Comparison of ENCODE assay signal across 1 cellular context in the genomic region with DNA sequence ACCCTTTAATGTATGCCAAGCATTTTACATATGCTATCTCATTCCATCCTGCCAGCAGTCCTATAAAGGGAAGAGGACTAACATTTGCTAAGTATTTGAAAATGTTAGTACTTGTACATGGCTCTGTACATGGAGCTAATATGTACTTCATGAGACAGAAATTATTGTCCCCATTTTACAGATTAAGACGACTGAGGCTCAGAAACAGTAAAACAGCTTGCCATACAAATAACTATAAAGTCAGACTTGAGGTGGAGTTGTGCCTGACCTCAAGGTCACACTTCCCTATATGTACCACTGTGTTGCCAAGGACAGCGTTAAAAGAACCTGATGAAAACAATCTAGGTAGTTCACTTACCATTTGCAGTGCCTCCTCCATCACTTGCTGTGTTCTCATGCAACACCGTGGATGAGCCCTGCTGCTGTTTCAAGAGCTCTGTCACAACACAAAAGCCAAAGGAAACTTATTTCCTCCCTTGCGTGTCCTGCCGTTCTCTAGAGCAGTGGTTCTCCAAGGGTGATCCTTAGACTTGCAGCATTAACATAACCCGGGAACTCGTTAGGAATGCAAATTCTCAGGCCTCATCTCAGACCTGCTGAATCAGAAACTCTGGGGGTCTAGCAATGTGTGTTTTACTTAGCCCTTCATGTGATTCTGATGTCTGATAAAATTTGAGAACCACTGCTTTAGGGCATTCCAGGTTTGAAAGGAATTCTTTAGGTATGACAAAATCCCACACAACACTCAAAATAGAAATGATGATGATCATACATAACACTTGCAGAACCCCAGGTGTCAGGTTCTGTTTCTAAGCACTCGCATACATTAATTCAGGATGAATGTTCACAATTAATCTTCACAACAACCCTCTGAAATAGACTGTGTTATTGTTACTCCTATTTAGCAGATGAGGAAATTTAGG.
TF ChIP-seq lines count a peak whose summit lies in the region.

No MANE protein-coding gene starts in this region.

TF ChIP-seq in IMR-90, 13 proteins besides CTCF, POLR2A, EP300 and RAD21:
- TF ChIP-seq, protein P1, sequence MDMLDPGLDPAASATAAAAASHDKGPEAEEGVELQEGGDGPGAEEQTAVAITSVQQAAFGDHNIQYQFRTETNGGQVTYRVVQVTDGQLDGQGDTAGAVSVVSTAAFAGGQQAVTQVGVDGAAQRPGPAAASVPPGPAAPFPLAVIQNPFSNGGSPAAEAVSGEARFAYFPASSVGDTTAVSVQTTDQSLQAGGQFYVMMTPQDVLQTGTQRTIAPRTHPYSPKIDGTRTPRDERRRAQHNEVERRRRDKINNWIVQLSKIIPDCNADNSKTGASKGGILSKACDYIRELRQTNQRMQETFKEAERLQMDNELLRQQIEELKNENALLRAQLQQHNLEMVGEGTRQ (IDR thresholded peaks at IDR 0.05; ENCODE audit: low read depth, low read length), result no peak
- TF ChIP-seq MXI1 (IDR thresholded peaks at IDR 0.05; ENCODE audit: borderline replicate concordance, low read depth, low read length) (no peak), CHD1 (IDR thresholded peaks at IDR 0.05; ENCODE audit: low read depth, low read length) (no peak), RFX5 (IDR thresholded peaks at IDR 0.05; ENCODE audit: low read depth, low read length) (no peak)
TF ChIP-seq in IMR-90: peak in this region for 0.
